Comparison of ENCODE assay signal across 1 cellular context in the genomic region with DNA sequence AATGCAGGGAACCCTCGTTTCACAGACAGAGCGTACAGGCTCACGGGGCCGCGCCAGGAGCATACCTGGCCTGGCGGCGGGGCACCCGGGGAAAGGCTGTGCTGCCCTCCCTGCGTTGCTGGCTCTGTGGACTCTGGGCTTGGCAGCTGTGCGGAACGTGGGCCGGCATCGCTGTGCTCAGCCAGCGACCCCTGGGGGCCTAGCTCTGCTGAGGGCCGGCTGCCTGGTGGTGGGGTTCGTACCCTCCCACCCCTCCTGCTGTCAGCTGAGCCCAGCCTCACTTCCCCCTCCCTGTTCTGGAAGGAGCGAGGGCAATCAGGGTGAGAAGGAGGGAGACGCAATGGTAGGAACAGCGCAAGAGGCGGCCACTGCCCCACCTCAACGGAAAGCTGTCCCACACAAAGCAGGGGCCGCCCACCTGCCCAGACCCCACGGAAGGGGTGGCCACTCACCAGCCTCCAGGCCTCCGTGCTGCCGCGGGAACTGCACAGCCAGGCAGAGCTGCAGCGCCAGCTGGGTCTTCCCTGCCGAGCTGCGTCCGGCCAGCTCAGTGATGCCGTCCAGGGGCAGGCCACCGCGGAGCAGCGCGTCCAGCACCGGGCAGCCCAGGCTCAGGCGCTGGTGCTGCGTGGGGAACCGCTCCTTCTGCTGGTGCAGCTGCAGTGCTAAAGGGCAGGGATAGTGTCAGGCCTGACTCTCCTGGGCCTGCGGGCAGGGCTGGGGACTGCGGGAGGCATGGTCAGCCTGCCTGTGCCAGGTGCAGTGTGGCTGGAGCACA.
TF ChIP-seq lines count a peak whose summit lies in the region.

No MANE protein-coding gene starts in this region.

TF ChIP-seq in HepG2, 621 proteins besides CTCF, POLR2A, EP300 and RAD21:
- no peak for TF ChIP-seq SCMH1 (CRISPR knock-in tag; IDR thresholded peaks at IDR 0.05; ENCODE audit: borderline replicate concordance)
- 0 out of 2 replicates have a peak, but pooled peaks have one; percentile 23 for TF ChIP-seq RBFOX2 (IDR thresholded peaks at IDR 0.05; ENCODE audit: low read depth, low read length)
- TF ChIP-seq, protein P1, sequence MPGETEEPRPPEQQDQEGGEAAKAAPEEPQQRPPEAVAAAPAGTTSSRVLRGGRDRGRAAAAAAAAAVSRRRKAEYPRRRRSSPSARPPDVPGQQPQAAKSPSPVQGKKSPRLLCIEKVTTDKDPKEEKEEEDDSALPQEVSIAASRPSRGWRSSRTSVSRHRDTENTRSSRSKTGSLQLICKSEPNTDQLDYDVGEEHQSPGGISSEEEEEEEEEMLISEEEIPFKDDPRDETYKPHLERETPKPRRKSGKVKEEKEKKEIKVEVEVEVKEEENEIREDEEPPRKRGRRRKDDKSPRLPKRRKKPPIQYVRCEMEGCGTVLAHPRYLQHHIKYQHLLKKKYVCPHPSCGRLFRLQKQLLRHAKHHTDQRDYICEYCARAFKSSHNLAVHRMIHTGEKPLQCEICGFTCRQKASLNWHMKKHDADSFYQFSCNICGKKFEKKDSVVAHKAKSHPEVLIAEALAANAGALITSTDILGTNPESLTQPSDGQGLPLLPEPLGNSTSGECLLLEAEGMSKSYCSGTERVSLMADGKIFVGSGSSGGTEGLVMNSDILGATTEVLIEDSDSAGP (CRISPR knock-in tag; IDR thresholded peaks at IDR 0.05; ENCODE audit: borderline replicate concordance), result no peak
- TF ChIP-seq, protein P2, sequence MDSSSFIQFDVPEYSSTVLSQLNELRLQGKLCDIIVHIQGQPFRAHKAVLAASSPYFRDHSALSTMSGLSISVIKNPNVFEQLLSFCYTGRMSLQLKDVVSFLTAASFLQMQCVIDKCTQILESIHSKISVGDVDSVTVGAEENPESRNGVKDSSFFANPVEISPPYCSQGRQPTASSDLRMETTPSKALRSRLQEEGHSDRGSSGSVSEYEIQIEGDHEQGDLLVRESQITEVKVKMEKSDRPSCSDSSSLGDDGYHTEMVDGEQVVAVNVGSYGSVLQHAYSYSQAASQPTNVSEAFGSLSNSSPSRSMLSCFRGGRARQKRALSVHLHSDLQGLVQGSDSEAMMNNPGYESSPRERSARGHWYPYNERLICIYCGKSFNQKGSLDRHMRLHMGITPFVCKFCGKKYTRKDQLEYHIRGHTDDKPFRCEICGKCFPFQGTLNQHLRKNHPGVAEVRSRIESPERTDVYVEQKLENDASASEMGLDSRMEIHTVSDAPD (CRISPR knock-in tag; IDR thresholded peaks at IDR 0.05), result no peak
- TF ChIP-seq MTF1 (CRISPR knock-in tag; IDR thresholded peaks at IDR 0.05), result no peak
- TF ChIP-seq ZNF792 (CRISPR knock-in tag; IDR thresholded peaks at IDR 0.05), result no peak
- peak; percentile 81 for TF ChIP-seq AGO2 (optimal IDR thresholded peaks at IDR 0.05; ENCODE audit: low read depth, low read length)
- TF ChIP-seq, protein P3, sequence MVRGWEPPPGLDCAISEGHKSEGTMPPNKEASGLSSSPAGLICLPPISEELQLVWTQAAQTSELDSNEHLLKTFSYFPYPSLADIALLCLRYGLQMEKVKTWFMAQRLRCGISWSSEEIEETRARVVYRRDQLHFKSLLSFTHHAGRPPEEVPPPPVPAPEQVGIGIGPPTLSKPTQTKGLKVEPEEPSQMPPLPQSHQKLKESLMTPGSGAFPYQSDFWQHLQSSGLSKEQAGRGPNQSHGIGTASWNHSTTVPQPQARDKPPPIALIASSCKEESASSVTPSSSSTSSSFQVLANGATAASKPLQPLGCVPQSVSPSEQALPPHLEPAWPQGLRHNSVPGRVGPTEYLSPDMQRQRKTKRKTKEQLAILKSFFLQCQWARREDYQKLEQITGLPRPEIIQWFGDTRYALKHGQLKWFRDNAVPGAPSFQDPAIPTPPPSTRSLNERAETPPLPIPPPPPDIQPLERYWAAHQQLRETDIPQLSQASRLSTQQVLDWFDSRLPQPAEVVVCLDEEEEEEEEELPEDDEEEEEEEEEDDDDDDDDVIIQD (CRISPR knock-in tag; IDR thresholded peaks at IDR 0.05; ENCODE audit: low read depth), result no peak
- TF ChIP-seq, protein P4, sequence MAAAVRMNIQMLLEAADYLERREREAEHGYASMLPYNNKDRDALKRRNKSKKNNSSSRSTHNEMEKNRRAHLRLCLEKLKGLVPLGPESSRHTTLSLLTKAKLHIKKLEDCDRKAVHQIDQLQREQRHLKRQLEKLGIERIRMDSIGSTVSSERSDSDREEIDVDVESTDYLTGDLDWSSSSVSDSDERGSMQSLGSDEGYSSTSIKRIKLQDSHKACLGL (CRISPR knock-in tag; IDR thresholded peaks at IDR 0.05), result no peak
